Comparison of ENCODE assay signal across 8 cellular contexts in genomic region chr7:130063036-130063435, GRCh38. TPM values are rescaled to one million over a fixed set of nuclear protein-coding genes. Genes with fewer than 3 reads are reported as not detected.
DNase-seq lines count a peak whose midpoint lies in the region; ATAC-seq and TF ChIP-seq lines count a peak whose summit lies in the region.

No MANE protein-coding gene starts in this region.

- ATAC-seq in GM18505 (IDR thresholded peaks at IDR 0.05; ENCODE audit: unreplicated experiment) = no peak
- ATAC-seq in HG03045 (IDR thresholded peaks at IDR 0.05; ENCODE audit: unreplicated experiment) = no peak

- TF ChIP-seq CTCF in GM20000 (IDR thresholded peaks at IDR 0.05; ENCODE audit: extremely low read depth, missing control alignments) (peak; percentile 49), fibroblast of the aortic adventitia (IDR thresholded peaks at IDR 0.05; ENCODE audit: insufficient read depth, low read length) (peak; percentile 83)

- no peak for TF ChIP-seq POLR2A in GM18505 (IDR thresholded peaks at IDR 0.05; ENCODE audit: borderline replicate concordance, extremely low read depth, insufficient read depth, insufficient read length)

- DNase-seq in A172 (ENCODE audit: low spot score) = peak; percentile 31
- DNase-seq in GM20000 (ENCODE audit: low spot score) = peak; percentile 26
- peak; percentile 80 for DNase-seq in OCI-M1 (lab: John Stamatoyannopoulos, UW)
- DNase-seq in activated T-cell treated with anti-CD3 and anti-CD28 coated beads, Interleukin-2, amount 50 U/mL, for 1 hour = peak; percentile 72
- peak; percentile 38 for DNase-seq in fibroblast of the aortic adventitia (ENCODE audit: low read depth)
- DNase-seq in stimulated activated CD4-positive, alpha-beta T cell treated with anti-CD3 and anti-CD28 coated beads, Interleukin-12 subunit alpha, Interleukin-12 subunit beta, amount 100 ng/mL, for 4 hours = peak; percentile 75

- no peak overlapping the region for H3K4me3 ChIP-seq in fibroblast of the aortic adventitia (ENCODE audit: low read depth, low read length)

RNA-seq across cellular contexts. Expression of gene KLHDC10, which starts 7.3 kb away (rescaled TPM):
- 21.2 and 23.0 TPM in 2 replicates for total RNA-seq in A172 (2014; rRNA removed; shearing (Covaris generic))
- 27.2 and 45.5 TPM in 2 replicates for total RNA-seq in fibroblast of the aortic adventitia (ENCODE audit: low replicate concordance)

RNA-seq across cellular contexts. Expression of gene ZC3HC1, which starts 11.9 kb away (rescaled TPM):
- total RNA-seq in A172 (2014; rRNA removed; shearing (Covaris generic)) = 32.5 and 49.3 TPM in 2 replicates
- total RNA-seq in fibroblast of the aortic adventitia (ENCODE audit: low replicate concordance) = 11.3 and 13.6 TPM in 2 replicates

Comparison
In these comparisons a context has a peak if more than half of its experiments do, and no peak if none do; other contexts are left out.
1. DNase-seq: peak in every context shown above with its lines; median percentile 80 in OCI-M1; 75 in stimulated activated CD4-positive, alpha-beta T cell treated with anti-CD3 and anti-CD28 coated beads, Interleukin-12 subunit alpha, Interleukin-12 subunit beta, amount 100 ng/mL, for 4 hours; 72 in activated T-cell treated with anti-CD3 and anti-CD28 coated beads, Interleukin-2, amount 50 U/mL, for 1 hour; 38 in fibroblast of the aortic adventitia; 31 in A172; 26 in GM20000.